8 cellular contexts compared by ENCODE assay signal in the genomic region with DNA sequence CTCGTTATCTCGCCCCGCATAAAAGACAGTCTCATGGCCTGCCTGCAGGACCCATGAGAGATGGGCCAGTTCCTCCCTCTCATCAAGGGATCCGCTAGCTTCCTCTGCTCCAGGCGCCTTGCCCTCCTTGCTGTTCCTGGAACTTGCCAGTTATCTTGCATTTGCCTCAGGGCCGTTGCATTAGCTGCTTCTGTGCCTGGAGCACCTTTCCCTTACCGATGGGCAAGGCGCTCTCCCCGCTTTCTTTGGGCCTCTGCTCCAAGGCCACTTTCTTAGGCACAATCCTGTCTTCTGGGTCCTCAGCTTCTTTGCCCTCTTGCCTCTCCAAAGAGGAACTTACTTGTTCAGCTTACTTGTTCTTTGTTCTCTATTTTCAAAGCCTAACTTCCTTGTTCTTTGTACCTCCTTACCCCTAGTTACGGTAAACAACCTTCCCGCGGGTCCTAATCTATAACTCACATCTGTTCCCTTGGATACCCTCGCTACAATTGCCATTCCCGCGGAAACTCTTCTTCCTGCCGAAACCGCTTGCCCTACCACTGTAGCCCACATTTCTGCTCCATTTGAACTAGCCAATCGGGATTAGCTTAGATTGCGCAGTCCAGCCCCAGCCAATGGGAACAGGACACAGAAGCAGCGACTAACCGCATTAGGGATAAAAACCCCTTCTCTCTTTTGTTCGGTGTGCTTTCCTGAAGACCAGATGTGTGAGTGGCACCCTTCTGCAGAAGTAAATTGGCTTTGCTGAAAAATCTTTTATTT. TPM values are rescaled to one million over a fixed set of nuclear protein-coding genes. Genes with fewer than 3 reads are reported as not detected.
DNase-seq lines count a peak whose midpoint lies in the region; ATAC-seq and TF ChIP-seq lines count a peak whose summit lies in the region.

No MANE protein-coding gene starts in this region.

- CTCF ChIA-PET in IMR-90 (lab: Yijun Ruan, JAX): interaction anchor here (0.5 to 1.5 kb wide), 5 partner anchors 36 to 255 kb away, joined by 3 to 11 read pairs (median 4); no protein-coding TSS in a partner anchor

- H3K9me3 ChIP-seq in BE2C: no peaks in the 10 kb centered on the region
- no peaks in the 10 kb centered on the region for H3K9me3 ChIP-seq in IMR-90 (ENCODE audit: control insufficient read depth, insufficient read depth, low read length)

- H3K27ac Mint-ChIP-seq in activated T-cell treated with anti-CD3 and anti-CD28 coated beads, Interleukin-2, amount 50 U/mL, for 24 hours: peak overlapping the region; percentile 64
- peak overlapping the region in 1 of 2 donors; percentile 61 for H3K27ac Mint-ChIP-seq in stimulated activated naive CD8-positive, alpha-beta T cell treated with anti-CD3 and anti-CD28 coated beads, Interleukin-15, amount 100 ng/mL, for 72 hours

- H3K4me3 ChIP-seq in BE2C (ENCODE audit: low read depth, low read length) (no peak overlapping the region), IMR-90 (ENCODE audit: insufficient read depth, low read depth, low read length) (no peak overlapping the region)

- DNase-seq in BE2C (peak; percentile 4), IMR-90 (no peak), islet precursor cell (peak; percentile 28), H4 (ENCODE audit: low spot score) (no peak)
- peak; percentile 39 for DNase-seq in activated T-cell treated with anti-CD3 and anti-CD28 coated beads, Interleukin-2, amount 50 U/mL, for 24 hours
- DNase-seq in stimulated activated naive CD8-positive, alpha-beta T cell treated with anti-CD3 and anti-CD28 coated beads, Interleukin-15, amount 100 ng/mL, for 72 hours: no peak
- no peak for DNase-seq in effector CD4-positive, alpha-beta T cell

- peaks cover 28% of the 10 kb centered on the region for H4K20me1 ChIP-seq in IMR-90 (ENCODE audit: insufficient read depth, low read length)

- ATAC-seq in IMR-90 (ENCODE audit: low read depth) (no peak), GM21723 (IDR thresholded peaks at IDR 0.05; ENCODE audit: unreplicated experiment) (no peak)
- ATAC-seq in stimulated activated naive CD8-positive, alpha-beta T cell treated with anti-CD3 and anti-CD28 coated beads, Interleukin-15, amount 100 ng/mL, for 72 hours: no peak

- no peak overlapping the region for H3K56ac ChIP-seq in IMR-90 (ENCODE audit: extremely low read depth, insufficient read depth, low read length)

- H2BK5ac ChIP-seq in IMR-90 (ENCODE audit: low read depth, low read length, poor library complexity, severe bottlenecking): no peak overlapping the region

- no peak overlapping the region for H2BK120ac ChIP-seq in IMR-90 (ENCODE audit: low read depth, low read length)

- no peak overlapping the region for H3K27ac ChIP-seq in IMR-90 (ENCODE audit: insufficient read depth, low read length)

- H2AFZ ChIP-seq in IMR-90 (replicated peaks; ENCODE audit: low read length, poor library complexity): peak overlapping the region; percentile 47

- H3K79me1 ChIP-seq in IMR-90 (ENCODE audit: low read depth in 1 of 2, low read length in 2 of 2): peaks cover 22 to 40% of the 10 kb centered on the region in 2 experiments

- WGBS in IMR-90 (ENCODE audit: extremely low coverage in 2 of 2, insufficient read length in 1 of 2), 2 experiments: 69% methylated on average over 19 of the region's 22 CpGs; no CpG with 5 or more reads in 1 of the 2 experiments

- H2BK20ac ChIP-seq in IMR-90 (ENCODE audit: low read depth, low read length): no peak overlapping the region

- H2AK9ac ChIP-seq in IMR-90 (replicated peaks; ENCODE audit: low read depth, low read length, poor library complexity): no peak overlapping the region

- H3K4ac ChIP-seq in IMR-90 (ENCODE audit: low read depth, low read length): no peak overlapping the region

- H3K4me1 ChIP-seq in BE2C (no peaks in the 10 kb centered on the region; the same call in none of the 2 replicates), IMR-90 (ENCODE audit: control insufficient read depth, insufficient read depth, low read length) (peaks cover 12% of the 10 kb centered on the region)

- no peak overlapping the region for H3K18ac ChIP-seq in IMR-90 (ENCODE audit: low read depth, low read length)

- H3K4me1 Mint-ChIP-seq in activated T-cell treated with anti-CD3 and anti-CD28 coated beads, Interleukin-2, amount 50 U/mL, for 24 hours (ENCODE audit: low read depth): peaks cover 45% of the 10 kb centered on the region
- peaks cover 47% of the 10 kb centered on the region for H3K4me1 Mint-ChIP-seq in stimulated activated naive CD8-positive, alpha-beta T cell treated with anti-CD3 and anti-CD28 coated beads, Interleukin-15, amount 100 ng/mL, for 72 hours

- H4K8ac ChIP-seq in IMR-90 (ENCODE audit: low read depth in 2 of 2, low read length in 2 of 2): no peak overlapping the region

- H4K5ac ChIP-seq in IMR-90 (ENCODE audit: low read depth, low read length): no peak overlapping the region

- H3K27me3 ChIP-seq in BE2C: no peaks in the 10 kb centered on the region
- peaks cover 2% of the 10 kb centered on the region; the same call in 1 of the 2 replicates for H3K27me3 ChIP-seq in IMR-90 (ENCODE audit: control insufficient read depth, insufficient read depth, low read length)

- no peak for TF ChIP-seq RAD21 in IMR-90 (IDR thresholded peaks at IDR 0.05; ENCODE audit: low read length)

- in situ Hi-C loops in IMR-90 (cut with MboI; ENCODE audit: low sequenced_read_pairs): no loop called here

- no TSS peak for BruUV-seq in IMR-90 (replicated peaks; lab: Mats Ljungman, UMichigan)

- peaks cover 14% of the 10 kb centered on the region for H3K9me1 ChIP-seq in IMR-90 (ENCODE audit: insufficient read depth, low read length)

- no peak overlapping the region for H4K91ac ChIP-seq in IMR-90 (ENCODE audit: insufficient read depth, low read depth, low read length)

- H3K9ac ChIP-seq in IMR-90 (ENCODE audit: low read depth, low read length): no peak overlapping the region

- dilution Hi-C loops in IMR-90 (cut with HindIII; ENCODE audit: low sequenced_read_pairs, unreplicated experiment): no loop called here

- H3K14ac ChIP-seq in IMR-90 (replicated peaks; ENCODE audit: low read depth, low read length): no peak overlapping the region

- H3K4me2 ChIP-seq in IMR-90 (ENCODE audit: low read depth, low read length): no peak overlapping the region; the same call in 1 of the 2 replicates

- TF ChIP-seq CTCF in BE2C (IDR thresholded peaks at IDR 0.05; ENCODE audit: low read depth, low read length) (no peak), IMR-90 (conservative IDR thresholded peaks at IDR 0.05; ENCODE audit: low read depth, low read length) (no peak)

- TF ChIP-seq POLR2A in IMR-90 (IDR thresholded peaks at IDR 0.05; ENCODE audit: low read depth, low read length): no peak

- H3K9me3 Mint-ChIP-seq in activated T-cell treated with anti-CD3 and anti-CD28 coated beads, Interleukin-2, amount 50 U/mL, for 24 hours: no peaks in the 10 kb centered on the region
- no peaks in the 10 kb centered on the region for H3K9me3 Mint-ChIP-seq in stimulated activated naive CD8-positive, alpha-beta T cell treated with anti-CD3 and anti-CD28 coated beads, Interleukin-15, amount 100 ng/mL, for 72 hours

- peaks cover 37% of the 10 kb centered on the region for H3K36me3 Mint-ChIP-seq in activated T-cell treated with anti-CD3 and anti-CD28 coated beads, Interleukin-2, amount 50 U/mL, for 24 hours (ENCODE audit: low read depth)

- H2BK15ac ChIP-seq in IMR-90 (ENCODE audit: low read depth, low read length): no peak overlapping the region

- no peak overlapping the region for H3K23ac ChIP-seq in IMR-90 (ENCODE audit: low read depth, low read length)

- H3K36me3 ChIP-seq in BE2C (no peaks in the 10 kb centered on the region), IMR-90 (ENCODE audit: control insufficient read depth, insufficient read depth, low read length) (peaks cover 9% of the 10 kb centered on the region; the same call in 1 of the 2 replicates)

- peaks cover 9% of the 10 kb centered on the region for H3K27me3 Mint-ChIP-seq in activated T-cell treated with anti-CD3 and anti-CD28 coated beads, Interleukin-2, amount 50 U/mL, for 24 hours
- H3K27me3 Mint-ChIP-seq in stimulated activated naive CD8-positive, alpha-beta T cell treated with anti-CD3 and anti-CD28 coated beads, Interleukin-15, amount 100 ng/mL, for 72 hours: peaks cover 35% of the 10 kb centered on the region

- intact Hi-C loops in IMR-90 (cut with micrococcal nuclease): no loop called here

- peak overlapping the region; percentile 20; the same call in 1 of the 2 replicates for H2AK5ac ChIP-seq in IMR-90 (ENCODE audit: low read depth, low read length)

- peak overlapping the region; percentile 66 for H3K4me3 Mint-ChIP-seq in activated T-cell treated with anti-CD3 and anti-CD28 coated beads, Interleukin-2, amount 50 U/mL, for 24 hours
- peak overlapping the region; percentile 63 to 92 for H3K4me3 Mint-ChIP-seq in stimulated activated naive CD8-positive, alpha-beta T cell treated with anti-CD3 and anti-CD28 coated beads, Interleukin-15, amount 100 ng/mL, for 72 hours

- POLR2A ChIA-PET in IMR-90 (lab: Charles Lee; ENCODE audit: unreplicated experiment): interaction anchor here (0.7 kb wide), 1 partner anchor 1122 kb away, joined by 3 read pairs; no protein-coding TSS in a partner anchor

TF ChIP-seq in IMR-90, 13 proteins besides CTCF, POLR2A, EP300 and RAD21:
- TF ChIP-seq NFE2L2 (IDR thresholded peaks at IDR 0.05; ENCODE audit: low read depth, low read length): no peak
- no peak for TF ChIP-seq RFX5 (IDR thresholded peaks at IDR 0.05; ENCODE audit: low read depth, low read length)

RNA-seq across cellular contexts. Expression of a gene that starts 0.9 kb away (rescaled TPM):
- 75.5 TPM for polyA plus RNA-seq in BE2C (2012; ENCODE audit: insufficient read depth, insufficient read length, low read depth)
- 40.3 and 41.1 TPM in 2 replicates for total RNA-seq in IMR-90 (2012; rRNA removed)
- polyA plus RNA-seq in IMR-90 (2012; rRNA removed): 28.6 and 33.0 TPM in 2 replicates
- polyA plus RNA-seq in IMR-90 (2012; cell fraction: cytosol; rRNA removed): 14.9 and 23.7 TPM in 2 replicates
- 26.2 and 57.4 TPM in 2 replicates for polyA plus RNA-seq in IMR-90 (2012; cell fraction: nucleus; rRNA removed; ENCODE audit: low replicate concordance)
- 31.9 and 38.2 TPM in 2 replicates for total RNA-seq in H4 (2014; rRNA removed; shearing (Covaris generic))

RNA-seq across cellular contexts. Expression of a gene that starts 23.7 kb away (rescaled TPM):
- polyA plus RNA-seq in BE2C (2012; ENCODE audit: insufficient read depth, insufficient read length, low read depth): not detected
- not detected in 2 replicates for total RNA-seq in IMR-90 (2012; rRNA removed)
- not detected in 2 replicates for polyA plus RNA-seq in IMR-90 (2012; rRNA removed)
- not detected in 2 replicates for polyA plus RNA-seq in IMR-90 (2012; cell fraction: cytosol; rRNA removed)
- polyA plus RNA-seq in IMR-90 (2012; cell fraction: nucleus; rRNA removed; ENCODE audit: low replicate concordance): not detected in 2 replicates
- total RNA-seq in H4 (2014; rRNA removed; shearing (Covaris generic)): not detected in 2 replicates

Comparison
In these comparisons a context has a peak if more than half of its experiments do, and no peak if none do; other contexts are left out.
1. DNase-seq: peak in BE2C (single experiment), activated T-cell treated with anti-CD3 and anti-CD28 coated beads, Interleukin-2, amount 50 U/mL, for 24 hours (single experiment) and islet precursor cell (single experiment); none in IMR-90 (single experiment), stimulated activated naive CD8-positive, alpha-beta T cell treated with anti-CD3 and anti-CD28 coated beads, Interleukin-15, amount 100 ng/mL, for 72 hours (0 of 2), effector CD4-positive, alpha-beta T cell (single experiment) and H4 (single experiment).